18 cellular contexts compared by ENCODE assay signal in genomic region chr1:201905234-201905890, GRCh38. TPM values are rescaled to one million over a fixed set of nuclear protein-coding genes. Genes with fewer than 3 reads are reported as not detected.
DNase-seq lines count a peak whose midpoint lies in the region; ATAC-seq, FAIRE-seq and TF ChIP-seq lines count a peak whose summit lies in the region.
"Had no signal": no experiment of that assay in that cellular context is flagged by ENCODE, and none has a peak within 500 bp of the region (broad histone marks: within the 10 kb centered on the region; RNA-seq: fewer than 3 reads in every experiment).

No MANE protein-coding gene starts in this region.

- no peak overlapping the region for H2AFZ ChIP-seq in keratinocyte (ENCODE audit: control insufficient read depth, low read length)
- H2AFZ ChIP-seq in smooth muscle cell (ENCODE audit: low read depth): no peak overlapping the region

- H3K36me3 ChIP-seq in adipocyte (ENCODE audit: control insufficient read depth, insufficient read depth, low read length, severe bottlenecking) (no peaks in the 10 kb centered on the region), keratinocyte (ENCODE audit: control insufficient read depth in 2 of 2, extremely low read depth in 1 of 2, insufficient read depth in 2 of 2, low read length in 2 of 2) (no peaks in the 10 kb centered on the region), smooth muscle cell (ENCODE audit: low read depth) (no peaks in the 10 kb centered on the region)

- no peak for ATAC-seq in foreskin keratinocyte
- no peak for ATAC-seq in GM19455 (IDR thresholded peaks at IDR 0.05; ENCODE audit: unreplicated experiment)

- H4K20me1 ChIP-seq in keratinocyte (ENCODE audit: control insufficient read depth, extremely low read depth, insufficient read depth, low read length): no peaks in the 10 kb centered on the region
- no peaks in the 10 kb centered on the region for H4K20me1 ChIP-seq in smooth muscle cell (ENCODE audit: low read depth)

- H3K4me2 ChIP-seq in keratinocyte (ENCODE audit: control insufficient read depth, extremely low read depth, insufficient read depth, low read depth, low read length): peak overlapping the region; percentile 22
- peak overlapping the region; percentile 60 for H3K4me2 ChIP-seq in smooth muscle cell

- dilution Hi-C loops in keratinocyte (cut with MboI; ENCODE audit: extremely low pct_ligation_motif_present, low sequenced_read_pairs): no loop called here

- no peaks in the 10 kb centered on the region for H3K27me3 ChIP-seq in adipocyte (replicated peaks; ENCODE audit: control insufficient read depth, insufficient read depth, low read length)
- no peaks in the 10 kb centered on the region for H3K27me3 ChIP-seq in keratinocyte (ENCODE audit: control insufficient read depth, extremely low read depth, insufficient read depth, low read length)
- no peaks in the 10 kb centered on the region for H3K27me3 ChIP-seq in smooth muscle cell (ENCODE audit: low read depth)
- H3K27me3 ChIP-seq in foreskin keratinocyte: no peaks in the 10 kb centered on the region

- H3F3A ChIP-seq in smooth muscle cell (ENCODE audit: low read depth): peaks cover 17% of the 10 kb centered on the region

- TF ChIP-seq POLR2A in GM12892 (IDR thresholded peaks at IDR 0.05; ENCODE audit: low read depth, low read length): no peak

- DNase-seq in GM12892 (ENCODE audit: insufficient read length) (no peak), adipocyte (ENCODE audit: low read depth) (no peak), keratinocyte (ENCODE audit: low read depth, low spot score) (no peak), smooth muscle cell (lab: John Stamatoyannopoulos, UW; ENCODE audit: unreplicated experiment) (no peak), occipital lobe (lab: John Stamatoyannopoulos, UW) (no peak), HuH-7 (ENCODE audit: low spot score) (no peak), foreskin keratinocyte (no peak)
- DNase-seq: activated CD4-positive, alpha-beta T cell treated with anti-CD3 and anti-CD28 coated beads, Interleukin-2, amount 10 ng/mL, durations not matched to agents 7 days and 5 days; effector CD4-positive, alpha-beta T cell; GDM1; NCI-H1105 treated with DMSO at 0.1 percent for 48 hours; NCI-H526 treated with DMSO at 0.1 percent for 48 hours; retina; SW 1271 had no signal

- H3K9me1 ChIP-seq in keratinocyte (ENCODE audit: control insufficient read depth, extremely low read depth, insufficient read depth, low read length): no peaks in the 10 kb centered on the region

- H3K9me3 ChIP-seq in adipocyte (ENCODE audit: control insufficient read depth, low read length) (no peaks in the 10 kb centered on the region), keratinocyte (ENCODE audit: control insufficient read depth, low read depth, low read length) (no peaks in the 10 kb centered on the region), smooth muscle cell (replicated peaks; ENCODE audit: low read depth) (no peaks in the 10 kb centered on the region)

- H3K4me1 ChIP-seq in adipocyte (ENCODE audit: control insufficient read depth, insufficient read depth, low read length): peaks cover 51% of the 10 kb centered on the region
- peaks cover 21% of the 10 kb centered on the region for H3K4me1 ChIP-seq in keratinocyte (ENCODE audit: control insufficient read depth, extremely low read depth, insufficient read depth, low read length)
- no peaks in the 10 kb centered on the region for H3K4me1 ChIP-seq in smooth muscle cell (ENCODE audit: low read depth)
- peaks cover 7% of the 10 kb centered on the region for H3K4me1 ChIP-seq in foreskin keratinocyte

- FAIRE-seq in GM12892 (lab: Jason Lieb, UNC) (peak; percentile 5), keratinocyte (lab: Jason Lieb, UNC) (peak; percentile 26)

- H3K27ac ChIP-seq in keratinocyte (ENCODE audit: control insufficient read depth, insufficient read depth, low read length) (no peak overlapping the region), smooth muscle cell (ENCODE audit: low read depth) (peak overlapping the region; percentile 75), foreskin keratinocyte (no peak overlapping the region)

- WGBS in smooth muscle cell (ENCODE audit: low lambda C conversion rate): 84% methylated on average over 6 of the region's 6 CpGs

- H3K4me3 ChIP-seq in adipocyte (ENCODE audit: low read length): peak overlapping the region; percentile 9
- no peak overlapping the region for H3K4me3 ChIP-seq in keratinocyte (ENCODE audit: control insufficient read depth in 2 of 3, extremely low read depth in 1 of 3, insufficient read depth in 2 of 3, low read depth in 1 of 3, low read length in 3 of 3)
- no peak overlapping the region for H3K4me3 ChIP-seq in smooth muscle cell

- no peaks in the 10 kb centered on the region for H3K79me2 ChIP-seq in keratinocyte (ENCODE audit: control insufficient read depth, insufficient read depth, low read length)
- H3K79me2 ChIP-seq in smooth muscle cell (ENCODE audit: low read depth): no peaks in the 10 kb centered on the region

- H3K9ac ChIP-seq in adipocyte (ENCODE audit: low read length) (peak overlapping the region; percentile 88), keratinocyte (ENCODE audit: control insufficient read depth, extremely low read depth, insufficient read depth, low read length) (no peak overlapping the region), smooth muscle cell (ENCODE audit: low read depth) (no peak overlapping the region)

- TF ChIP-seq CTCF in keratinocyte (optimal IDR thresholded peaks at IDR 0.05 in 1 of 3, IDR thresholded peaks at IDR 0.05 in 1 of 3, conservative IDR thresholded peaks at IDR 0.05 in 1 of 3; ENCODE audit: extremely low read depth in 1 of 3, insufficient read depth in 2 of 3, low read length in 3 of 3) (no peak), smooth muscle cell (IDR thresholded peaks at IDR 0.05; ENCODE audit: borderline replicate concordance, insufficient read depth, poor library complexity, severe bottlenecking) (no peak), foreskin keratinocyte (conservative IDR thresholded peaks at IDR 0.05) (no peak)

RNA-seq across cellular contexts. Expression of gene SHISA4, which starts 16.7 kb away (rescaled TPM):
- not detected for polyA plus RNA-seq in GM12892 (2012; ENCODE audit: missing spikeins)
- polyA plus RNA-seq in keratinocyte: 2.2 to 5.8 TPM (median 4.0 TPM) in 3 replicates
- polyA plus RNA-seq in keratinocyte (2011; ENCODE audit: low read depth): 0.46 TPM
- polyA plus RNA-seq in keratinocyte (2011; cell fraction: cytosol; rRNA removed): 3.6 and 6.3 TPM in 2 replicates
- 2.3 and 3.2 TPM in 2 replicates for polyA plus RNA-seq in keratinocyte (2011; cell fraction: nucleus; rRNA removed)
- polyA plus RNA-seq in keratinocyte (2012; ENCODE audit: low replicate concordance): 3.3 and 4.0 TPM in 2 replicates
- polyA minus RNA-seq in keratinocyte: 1.9 to 7.4 TPM (median 6.7 TPM) in 3 replicates
- polyA minus RNA-seq in keratinocyte (2011; cell fraction: cytosol; rRNA and poly(A)+ RNA removed): 4.0 TPM
- polyA minus RNA-seq in keratinocyte (2011; cell fraction: nucleus; rRNA and poly(A)+ RNA removed): 0.93 and 2.1 TPM in 2 replicates
- 23.1 and 30.1 TPM in 2 replicates for total RNA-seq in smooth muscle cell
- 64.4 and 73.5 TPM in 2 replicates for polyA plus RNA-seq in smooth muscle cell
- 16.1 TPM for total RNA-seq in occipital lobe
- 2.4 and 3.8 TPM in 2 replicates for total RNA-seq in foreskin keratinocyte
- polyA plus RNA-seq in foreskin keratinocyte: 3.8 and 7.6 TPM in 2 replicates

RNA-seq across cellular contexts. Expression of gene LMOD1, which starts 41.0 kb away (rescaled TPM):
- polyA plus RNA-seq in GM12892 (2012; ENCODE audit: missing spikeins): not detected
- 0.01 TPM in 1 of 3 replicates, not detected in the others for polyA plus RNA-seq in keratinocyte
- not detected for polyA plus RNA-seq in keratinocyte (2011; ENCODE audit: low read depth)
- polyA plus RNA-seq in keratinocyte (2011; cell fraction: cytosol; rRNA removed): 0.04 and 0.05 TPM in 2 replicates
- polyA plus RNA-seq in keratinocyte (2011; cell fraction: nucleus; rRNA removed): 0.04 and 0.08 TPM in 2 replicates
- 0.08 TPM in 1 of 2 replicates, not detected in the other for polyA plus RNA-seq in keratinocyte (2012; ENCODE audit: low replicate concordance)
- polyA minus RNA-seq in keratinocyte: not detected in 3 replicates
- polyA minus RNA-seq in keratinocyte (2011; cell fraction: cytosol; rRNA and poly(A)+ RNA removed): not detected
- polyA minus RNA-seq in keratinocyte (2011; cell fraction: nucleus; rRNA and poly(A)+ RNA removed): not detected in 2 replicates
- total RNA-seq in smooth muscle cell: 4.0 and 6.5 TPM in 2 replicates
- polyA plus RNA-seq in smooth muscle cell: 5.6 and 6.2 TPM in 2 replicates
- 0.47 TPM for total RNA-seq in occipital lobe
- total RNA-seq in foreskin keratinocyte: not detected in 2 replicates
- polyA plus RNA-seq in foreskin keratinocyte: 0.01 TPM in 1 of 2 replicates, not detected in the other
- total RNA-seq: activated CD4-positive, alpha-beta T cell treated with anti-CD3 and anti-CD28 coated beads, Interleukin-2, amount 10 ng/mL, durations not matched to agents 7 days and 5 days; activated naive CD4-positive, alpha-beta T cell treated with anti-CD3 and anti-CD28 coated beads, Interleukin-2, amount 50 U/mL, for 72 hours; lung microvascular endothelial cell had no signal
- polyA plus RNA-seq: CD14-positive monocyte had no signal

RNA-seq across cellular contexts. Expression of gene TIMM17A, which starts 49.9 kb away (rescaled TPM):
- 77.1 TPM for polyA plus RNA-seq in GM12892 (2012; ENCODE audit: missing spikeins)
- polyA plus RNA-seq in keratinocyte: 72.5 to 116 TPM (median 102 TPM) in 3 replicates
- 29.4 TPM for polyA plus RNA-seq in keratinocyte (2011; ENCODE audit: low read depth)
- polyA plus RNA-seq in keratinocyte (2011; cell fraction: cytosol; rRNA removed): 66.3 and 111 TPM in 2 replicates
- polyA plus RNA-seq in keratinocyte (2011; cell fraction: nucleus; rRNA removed): 48.0 and 65.9 TPM in 2 replicates
- 58.3 and 79.9 TPM in 2 replicates for polyA plus RNA-seq in keratinocyte (2012; ENCODE audit: low replicate concordance)
- 25.1 to 36.6 TPM (median 34.0 TPM) in 3 replicates for polyA minus RNA-seq in keratinocyte
- polyA minus RNA-seq in keratinocyte (2011; cell fraction: cytosol; rRNA and poly(A)+ RNA removed): 28.6 TPM
- 17.3 and 31.0 TPM in 2 replicates for polyA minus RNA-seq in keratinocyte (2011; cell fraction: nucleus; rRNA and poly(A)+ RNA removed)
- total RNA-seq in smooth muscle cell: 78.6 and 99.3 TPM in 2 replicates
- 102 and 117 TPM in 2 replicates for polyA plus RNA-seq in smooth muscle cell
- 54.0 TPM for total RNA-seq in occipital lobe
- total RNA-seq in foreskin keratinocyte: 63.6 and 66.4 TPM in 2 replicates
- 73.5 TPM in 2 replicates for polyA plus RNA-seq in foreskin keratinocyte
